In the genomic region with DNA sequence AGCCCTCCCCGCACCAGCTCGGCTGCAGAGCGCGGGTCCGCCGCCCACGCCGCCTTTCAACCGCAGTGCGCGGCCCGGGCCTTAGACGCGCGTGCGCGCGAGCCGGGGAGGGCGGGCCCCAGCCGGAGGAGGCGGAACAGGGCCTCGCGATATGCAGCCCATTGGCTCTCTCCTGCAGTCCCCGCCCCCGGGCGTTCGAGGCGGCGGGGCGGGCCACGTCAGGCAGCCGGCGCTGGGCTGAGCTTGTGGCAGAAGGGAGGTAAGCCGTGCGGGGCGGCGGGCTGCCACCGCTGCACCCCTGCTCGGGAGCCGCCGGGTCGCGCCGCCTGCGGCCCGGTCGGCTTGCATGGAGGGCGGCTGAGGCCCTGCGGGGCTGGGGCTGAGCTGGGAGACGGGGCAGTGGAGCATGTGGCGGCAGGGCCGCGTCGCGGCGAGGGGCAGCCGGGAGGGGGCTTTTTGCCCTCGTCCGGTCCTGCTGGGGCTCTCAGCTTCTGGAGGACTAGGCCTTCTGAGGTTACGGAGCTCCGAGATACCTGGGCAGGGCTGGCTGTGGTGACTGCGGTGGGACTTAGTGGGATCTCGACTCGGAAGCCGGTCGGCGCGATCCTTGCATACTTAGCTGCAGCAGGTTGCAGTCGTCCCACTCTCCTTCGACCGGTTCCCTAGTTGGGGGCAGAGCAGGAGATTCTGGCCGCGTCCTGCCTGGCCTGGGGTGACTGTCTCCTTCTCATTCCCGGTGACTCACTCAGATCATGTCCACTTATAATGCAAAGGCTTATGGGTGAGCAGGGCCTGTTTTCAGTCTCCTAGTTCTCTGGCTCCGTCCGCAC, we compare ENCODE assay signal across 8 cellular contexts. TPM values are rescaled to one million over a fixed set of nuclear protein-coding genes. Genes with fewer than 3 reads are reported as not detected.
DNase-seq lines count a peak whose midpoint lies in the region; ATAC-seq and TF ChIP-seq lines count a peak whose summit lies in the region.

A gene with protein sequence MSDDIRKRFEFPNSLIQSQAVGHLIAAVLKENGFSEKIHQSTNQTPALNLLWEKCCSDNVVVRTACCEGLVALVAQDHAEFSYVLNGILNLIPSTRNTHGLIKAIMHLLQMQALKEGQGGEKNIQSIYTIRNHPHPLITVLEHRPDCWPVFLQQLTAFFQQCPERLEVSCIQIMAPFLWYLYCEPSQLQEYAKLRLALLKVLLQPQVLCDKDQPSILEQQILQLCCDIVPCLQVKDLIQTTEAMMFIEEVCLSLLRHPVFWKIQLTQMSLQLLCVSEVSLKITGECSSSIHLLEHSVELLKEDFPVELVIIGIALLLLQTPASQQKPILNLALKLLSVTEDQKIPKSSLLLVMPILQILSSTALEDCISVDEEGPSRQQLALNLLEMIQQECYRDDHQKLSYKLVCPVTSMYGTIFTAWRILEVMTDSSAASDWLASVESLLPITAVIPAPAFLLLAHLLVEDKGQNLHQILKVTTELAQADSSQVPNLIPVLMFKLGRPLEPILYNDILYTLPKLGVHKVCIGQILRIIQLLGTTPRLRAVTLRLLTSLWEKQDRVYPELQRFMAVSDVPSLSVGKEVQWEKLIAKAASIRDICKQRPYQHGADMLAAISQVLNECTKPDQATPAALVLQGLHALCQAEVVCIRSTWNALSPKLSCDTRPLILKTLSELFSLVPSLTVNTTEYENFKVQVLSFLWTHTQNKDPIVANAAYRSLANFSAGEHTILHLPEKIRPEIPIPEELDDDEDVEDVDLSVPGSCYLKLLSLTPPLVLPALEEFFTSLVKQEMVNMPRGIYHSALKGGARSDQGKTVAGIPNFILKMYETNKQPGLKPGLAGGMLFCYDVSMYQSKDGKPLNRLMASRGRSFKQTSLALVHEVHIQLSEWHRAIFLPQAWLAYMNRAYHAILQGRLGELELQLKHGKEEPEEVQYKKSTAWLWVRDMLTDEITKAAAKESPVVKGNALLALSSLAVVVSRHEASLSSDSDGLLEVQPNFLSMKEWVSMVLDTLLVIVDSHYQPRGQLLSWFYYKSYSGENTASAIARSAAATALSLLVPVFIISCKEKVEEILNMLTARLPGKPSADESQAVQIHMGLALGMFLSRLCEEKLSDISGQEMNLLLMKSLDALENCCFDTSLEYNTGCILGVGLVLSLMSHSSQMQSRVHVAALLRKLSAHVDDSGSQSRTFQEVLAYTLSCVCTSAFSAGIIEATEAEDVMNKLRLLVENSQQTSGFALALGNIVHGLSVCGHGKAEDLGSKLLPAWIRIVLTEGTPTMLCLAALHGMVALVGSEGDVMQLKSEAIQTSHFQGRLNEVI (N-terminal part only) (plus strand): TSS at position 225 of the 830 bp plus-strand sequence. CDS start 31,095 bp downstream, outside the sequence.

- H3K27me3 ChIP-seq in right atrium auricular region (no peaks in the 10 kb centered on the region), uterus (no peaks in the 10 kb centered on the region)

- POLR2A ChIA-PET in T-cell (lab: Charles Lee), result interaction anchor here (0.6 to 2.5 kb wide), 10 partner anchors 10 to 1768 kb away, joined by 3 to 20 read pairs (median 4); a partner anchor contains a TSS

- peak; percentile 99 for ATAC-seq in HG02759 (IDR thresholded peaks at IDR 0.05; ENCODE audit: unreplicated experiment)
- ATAC-seq in T-cell (replicated peaks in 1 of 4), result peak; percentile 97 to 99 (median 98)

- CTCF ChIA-PET in T-cell (lab: Charles Lee), result interaction anchor here (0.6 to 1.8 kb wide), 7 partner anchors 12 to 329 kb away, joined by 3 to 19 read pairs (median 4); a partner anchor contains a TSS

- TF ChIP-seq CTCF in GM12872 (IDR thresholded peaks at IDR 0.05; ENCODE audit: insufficient read depth, low read depth, low read length), result 0 out of 3 replicates have a peak, but pooled peaks have one; percentile 6
- TF ChIP-seq CTCF in right atrium auricular region (IDR thresholded peaks at IDR 0.05), result no peak
- TF ChIP-seq CTCF in uterus (IDR thresholded peaks at IDR 0.05), result peak in 2 of 4 experiments; percentile 0 to 11

- H3K27ac ChIP-seq in angular gyrus (ENCODE audit: low read depth, low read length) (peak within 1 kb of the TSS; percentile 83), right atrium auricular region (peak within 1 kb of the TSS; percentile 97), uterus (peak within 1 kb of the TSS; percentile 90 to 95)

- peak within 1 kb of the TSS; percentile 86 to 90 (median 87) for H3K4me3 Mint-ChIP-seq in T-cell

- peaks cover 0 to 21% of the 10 kb centered on the region in 2 donors for H3K4me1 ChIP-seq in right atrium auricular region
- peaks cover 0 to 3% of the 10 kb centered on the region in 2 donors for H3K4me1 ChIP-seq in uterus

- no peaks in the 10 kb centered on the region for H3K9me3 Mint-ChIP-seq in T-cell

- H3K36me3 Mint-ChIP-seq in T-cell, result no peaks in the 10 kb centered on the region

- peak within 1 kb of the TSS; percentile 70 to 84 for H3K27ac Mint-ChIP-seq in T-cell

- H3K4me1 Mint-ChIP-seq in T-cell, result peaks cover 15 to 22% (median 22%) of the 10 kb centered on the region in 3 donors

- intact Hi-C loops in uterus (cut with DNase I; ENCODE audit: low total_unique reads), result no loop called here

- peak; percentile 99 for TF ChIP-seq POLR2A in uterus (IDR thresholded peaks at IDR 0.05)

- no peaks in the 10 kb centered on the region for H3K27me3 Mint-ChIP-seq in T-cell

- H3K36me3 ChIP-seq in right atrium auricular region (no peaks in the 10 kb centered on the region), uterus (no peaks in the 10 kb centered on the region)

- H3K9me3 ChIP-seq in right atrium auricular region, result no peaks in the 10 kb centered on the region
- H3K9me3 ChIP-seq in uterus, result no peaks in the 10 kb centered on the region

- H3K4me3 ChIP-seq in right atrium auricular region (peak within 1 kb of the TSS; percentile 82 to 97), uterus (peak within 1 kb of the TSS; percentile 67 to 73)

- peak; percentile 93 to 96 (median 94) for DNase-seq in NCI-H1417 (lab: John Stamatoyannopoulos, UW)
- DNase-seq in T-cell, result peak; percentile 90 to 97 (median 93)
- peak; percentile 96 for DNase-seq in right atrium auricular region (ENCODE audit: low spot score)
- DNase-seq in pulmonary artery endothelial cell (ENCODE audit: low read depth, low spot score), result peak; percentile 82
- peak; percentile 93 to 96 for DNase-seq in uterus

RNA-seq across cellular contexts. Expression of the gene that starts here (rescaled TPM):
- total RNA-seq in T-cell (10 to 100 TPM; 13.4 to 29.0 (median 21.3) TPM), right atrium auricular region (10 to 100 TPM; 42.5 to 50.1 TPM), pulmonary artery endothelial cell (88.4 and 127 TPM in 2 replicates), uterus (10 to 100 TPM; 24.1 to 86.5 (median 34.3) TPM)

Comparison
In these comparisons a context has a peak if more than half of its experiments do, and no peak if none do; other contexts are left out.
1. Peak in every context shown above with its lines: DNase-seq, ATAC-seq, H3K4me3 ChIP-seq and H3K27ac ChIP-seq.